In genomic region chr5:143495823-143496275, GRCh38 we compare ENCODE assay signal across 10 cellular contexts.
DNase-seq lines count a peak whose midpoint lies in the region; ATAC-seq, FAIRE-seq and TF ChIP-seq lines count a peak whose summit lies in the region.
"Had no signal": no experiment of that assay in that cellular context is flagged by ENCODE, and none has a peak within 500 bp of the region (broad histone marks: within the 10 kb centered on the region; RNA-seq: fewer than 3 reads in every experiment).

No MANE protein-coding gene starts in this region.

- H3K27ac ChIP-seq in ACC112 (ENCODE audit: low read depth, low read length) (peak overlapping the region; percentile 68), body of pancreas (peak overlapping the region in 1 of 4 donors; percentile 0), keratinocyte (ENCODE audit: control insufficient read depth, insufficient read depth, low read length) (peak overlapping the region; percentile 44)

- WGBS in body of pancreas, 2 donors = 6 to 15% methylated on average over 2 of the region's 2 CpGs

- H4K20me1 ChIP-seq in keratinocyte (ENCODE audit: control insufficient read depth, extremely low read depth, insufficient read depth, low read length) = no peaks in the 10 kb centered on the region

- H2AFZ ChIP-seq in ACC112 (ENCODE audit: low read length, unreplicated experiment) (peak overlapping the region; percentile 46), keratinocyte (ENCODE audit: control insufficient read depth, low read length) (peak overlapping the region; percentile 11)

- peak; percentile 57 for FAIRE-seq in keratinocyte (lab: Jason Lieb, UNC)

- H3K9ac ChIP-seq in keratinocyte (ENCODE audit: control insufficient read depth, extremely low read depth, insufficient read depth, low read length) = no peak overlapping the region

- peak overlapping the region; percentile 39 for H3K4me2 ChIP-seq in keratinocyte (ENCODE audit: control insufficient read depth, extremely low read depth, insufficient read depth, low read depth, low read length)

- H3K79me2 ChIP-seq in ACC112 (ENCODE audit: control insufficient read depth, insufficient read depth, low read length, unreplicated experiment) (no peaks in the 10 kb centered on the region), keratinocyte (ENCODE audit: control insufficient read depth, insufficient read depth, low read length) (no peaks in the 10 kb centered on the region)

- dilution Hi-C loops in keratinocyte (cut with MboI; ENCODE audit: extremely low pct_ligation_motif_present, low sequenced_read_pairs) = no loop called here

- H3K9me3 ChIP-seq in body of pancreas (no peaks in the 10 kb centered on the region), keratinocyte (ENCODE audit: control insufficient read depth, low read depth, low read length) (no peaks in the 10 kb centered on the region)

- ATAC-seq in body of pancreas = peak; percentile 45
- no peak for ATAC-seq in GM21360 (IDR thresholded peaks at IDR 0.05; ENCODE audit: unreplicated experiment)
- ATAC-seq in GM18867 (IDR thresholded peaks at IDR 0.05; ENCODE audit: unreplicated experiment) = no peak
- ATAC-seq: activated CD4-positive, alpha-beta T cell treated with anti-CD3 and anti-CD28 coated beads for 36 hours had no signal

- no peaks in the 10 kb centered on the region for H3K27me3 ChIP-seq in ACC112 (ENCODE audit: insufficient read depth, low read length)
- no peaks in the 10 kb centered on the region for H3K27me3 ChIP-seq in body of pancreas
- H3K27me3 ChIP-seq in keratinocyte (ENCODE audit: control insufficient read depth, extremely low read depth, insufficient read depth, low read length) = no peaks in the 10 kb centered on the region

- intact Hi-C loops in body of pancreas (cut with DNase I) = no loop called here

- no peak for TF ChIP-seq POLR2A in body of pancreas (IDR thresholded peaks at IDR 0.05)

- DNase-seq in LHCN-M2 (ENCODE audit: low read depth) (peak; percentile 51), body of pancreas (peak in 1 of 4 donors; percentile 18), keratinocyte (ENCODE audit: low read depth, low spot score) (peak; percentile 69), NCI-H2227 treated with DMSO at 0.1 percent for 48 hours (lab: John Stamatoyannopoulos, UW) (no peak)
- no peak for DNase-seq in activated CD4-positive, alpha-beta T cell treated with anti-CD3 and anti-CD28 coated beads, Interleukin-2, amount 50 U/mL, for 4 hours
- DNase-seq: activated CD4-positive, alpha-beta T cell treated with anti-CD3 and anti-CD28 coated beads for 36 hours; CD8-positive, alpha-beta memory T cell had no signal

- H3K36me3 ChIP-seq in ACC112 (ENCODE audit: insufficient read depth, low read length) (no peaks in the 10 kb centered on the region), body of pancreas (replicated peaks in 1 of 2; ENCODE audit: insufficient read depth in 1 of 2, low read depth in 2 of 2) (peaks cover 0 to 4% of the 10 kb centered on the region in 2 donors), keratinocyte (ENCODE audit: control insufficient read depth in 2 of 2, extremely low read depth in 1 of 2, insufficient read depth in 2 of 2, low read length in 2 of 2) (no peaks in the 10 kb centered on the region)

- 0 out of 2 replicates have a peak overlapping the region, but pooled peaks have one; percentile 5 for H3K4me3 ChIP-seq in ACC112 (ENCODE audit: low read depth, low read length)
- no peak overlapping the region for H3K4me3 ChIP-seq in body of pancreas
- peak overlapping the region in 1 of 3 experiments; percentile 0 for H3K4me3 ChIP-seq in keratinocyte (ENCODE audit: control insufficient read depth in 2 of 3, extremely low read depth in 1 of 3, insufficient read depth in 2 of 3, low read depth in 1 of 3, low read length in 3 of 3)

- TF ChIP-seq CTCF in body of pancreas (IDR thresholded peaks at IDR 0.05) (no peak), keratinocyte (optimal IDR thresholded peaks at IDR 0.05 in 1 of 3, IDR thresholded peaks at IDR 0.05 in 1 of 3, conservative IDR thresholded peaks at IDR 0.05 in 1 of 3; ENCODE audit: extremely low read depth in 1 of 3, insufficient read depth in 2 of 3, low read length in 3 of 3) (no peak)

- H3K4me1 ChIP-seq in ACC112 (ENCODE audit: control insufficient read depth, insufficient read depth, low read length, unreplicated experiment) (peaks cover 29% of the 10 kb centered on the region), body of pancreas (peaks cover 13% of the 10 kb centered on the region), keratinocyte (ENCODE audit: control insufficient read depth, extremely low read depth, insufficient read depth, low read length) (peaks cover 33% of the 10 kb centered on the region)

- no peaks in the 10 kb centered on the region for H3K9me1 ChIP-seq in keratinocyte (ENCODE audit: control insufficient read depth, extremely low read depth, insufficient read depth, low read length)

Comparison
In these comparisons a context has a peak if more than half of its experiments do, and no peak if none do; other contexts are left out.
1. DNase-seq: peak in LHCN-M2 (single experiment) and keratinocyte (single experiment); none in NCI-H2227 treated with DMSO at 0.1 percent for 48 hours (single experiment) and activated CD4-positive, alpha-beta T cell treated with anti-CD3 and anti-CD28 coated beads, Interleukin-2, amount 50 U/mL, for 4 hours (0 of 2).